ENCODE assay signal across 1 cellular context in the genomic region with DNA sequence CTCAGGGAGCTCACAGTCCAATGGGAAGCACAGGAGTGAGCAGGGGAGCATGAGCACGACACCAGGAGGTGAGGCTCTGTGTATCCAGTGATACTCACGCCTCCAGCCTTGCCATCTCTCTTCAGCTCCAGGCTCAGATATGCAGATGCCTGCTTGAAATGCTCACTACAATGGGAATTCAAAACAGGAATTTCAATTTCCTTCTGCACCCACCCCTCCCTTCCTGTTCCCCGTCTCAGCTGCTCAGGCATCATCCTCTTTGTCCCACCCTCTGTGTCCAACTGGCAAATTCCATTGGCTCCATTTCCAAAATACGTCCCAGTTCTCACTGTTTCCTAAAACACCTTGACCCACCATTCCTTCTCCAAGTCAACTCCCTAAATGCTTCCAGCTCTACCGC.
TF ChIP-seq lines count a peak whose summit lies in the region.

No MANE protein-coding gene starts in this region.

TF ChIP-seq in endothelial cell of umbilical vein, 7 proteins besides CTCF, POLR2A, EP300 and RAD21 (continued from another document):
- TF ChIP-seq, protein P1, sequence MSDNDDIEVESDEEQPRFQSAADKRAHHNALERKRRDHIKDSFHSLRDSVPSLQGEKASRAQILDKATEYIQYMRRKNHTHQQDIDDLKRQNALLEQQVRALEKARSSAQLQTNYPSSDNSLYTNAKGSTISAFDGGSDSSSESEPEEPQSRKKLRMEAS (IDR thresholded peaks at IDR 0.05; ENCODE audit: insufficient read depth, insufficient read length): no peak
- TF ChIP-seq JUN (IDR thresholded peaks at IDR 0.05; ENCODE audit: borderline replicate concordance, insufficient read depth, insufficient read length, low read depth): no peak
- TF ChIP-seq POLR2AphosphoS5 (IDR thresholded peaks at IDR 0.05; ENCODE audit: insufficient read depth, low read depth, low read length): no peak
TF ChIP-seq in endothelial cell of umbilical vein: peak in this region for 0.
